ENCODE assay signal across 12 cellular contexts in genomic region chr17:82636626-82637598, GRCh38. TPM values are rescaled to one million over a fixed set of nuclear protein-coding genes. Genes with fewer than 3 reads are reported as not detected.
A peak's percentile ranks its signal among the peaks of the same experiment; 100 is the strongest.
DNase-seq lines count a peak whose midpoint lies in the region; ATAC-seq and TF ChIP-seq lines count a peak whose summit lies in the region.
"Had no signal": no experiment of that assay in that cellular context is flagged by ENCODE, and none has a peak within 500 bp of the region (broad histone marks: within the 10 kb centered on the region; RNA-seq: fewer than 3 reads in every experiment).

No MANE protein-coding gene starts in this region.

- peak overlapping the region; percentile 16; the same call in 1 of the 2 replicates for H3K27ac Mint-ChIP-seq in GM23338

- H4K20me1 ChIP-seq in GM23338 (replicated peaks; ENCODE audit: insufficient read depth), result peaks cover 37% of the 10 kb centered on the region
- 0 out of 2 replicates have a peak, but pooled peaks cover 4% of the 10 kb centered on the region for H4K20me1 ChIP-seq in OCI-LY7 (ENCODE audit: insufficient read depth, low read length)

- no peaks in the 10 kb centered on the region for H3K79me1 ChIP-seq in trophoblast cell (ENCODE audit: low read length)

- peaks cover 55% of the 10 kb centered on the region for H3K36me3 Mint-ChIP-seq in GM23338 (ENCODE audit: low read depth)

- H3K4me1 ChIP-seq in GM23338 (ENCODE audit: insufficient read depth), result no peaks in the 10 kb centered on the region
- no peaks in the 10 kb centered on the region for H3K4me1 ChIP-seq in OCI-LY7 (ENCODE audit: insufficient read depth, low read length, poor library complexity, severe bottlenecking)
- peaks cover 0 to 4% of the 10 kb centered on the region in 2 experiments for H3K4me1 ChIP-seq in trophoblast cell (ENCODE audit: control insufficient read depth in 1 of 2, insufficient read depth in 2 of 2, low read length in 2 of 2)

- no CpG with 5 or more reads among the region's 16 CpGs for WGBS in trophoblast cell (ENCODE audit: extremely low coverage, insufficient coverage, insufficient read length)

- H3K4me2 ChIP-seq in GM23338 (no peak overlapping the region), OCI-LY7 (ENCODE audit: low read length) (no peak overlapping the region), trophoblast cell (ENCODE audit: low read length) (no peak overlapping the region)

- H3K9ac ChIP-seq in trophoblast cell (ENCODE audit: low read length), result no peak overlapping the region

- CTCF ChIA-PET in OCI-LY7 (lab: Charles Lee; ENCODE audit: unreplicated experiment), result no interaction called here

- peak overlapping the region; percentile 21 for H3K18ac ChIP-seq in trophoblast cell (ENCODE audit: low read length)

- no peak overlapping the region for H2BK5ac ChIP-seq in trophoblast cell (ENCODE audit: low read depth, low read length, poor library complexity)

- H4K8ac ChIP-seq in trophoblast cell (ENCODE audit: low read depth, low read length), result no peak overlapping the region

- H3K27me3 ChIP-seq in GM23338 (ENCODE audit: insufficient read depth), result no peaks in the 10 kb centered on the region
- H3K27me3 ChIP-seq in trophoblast cell (ENCODE audit: insufficient read depth, low read length), result no peaks in the 10 kb centered on the region

- H2BK120ac ChIP-seq in trophoblast cell (ENCODE audit: insufficient read depth, low read length, poor library complexity), result no peak overlapping the region

- H3K9me3 Mint-ChIP-seq in GM23338, result peaks cover 3% of the 10 kb centered on the region; the same call in 2 of the 3 replicates

- no peak overlapping the region for H3K23ac ChIP-seq in trophoblast cell (ENCODE audit: low read length)

- no peak overlapping the region for H4K12ac ChIP-seq in trophoblast cell (ENCODE audit: low read depth, low read length)

- H3K9me2 ChIP-seq in GM23338 (ENCODE audit: insufficient read depth), result no peaks in the 10 kb centered on the region
- no peaks in the 10 kb centered on the region for H3K9me2 ChIP-seq in OCI-LY7 (ENCODE audit: insufficient read depth, low read length)

- intact Hi-C loops in OCI-LY7 (cut with micrococcal nuclease; ENCODE audit: unreplicated experiment), result no loop called here

- H2AFZ ChIP-seq in GM23338 (no peak overlapping the region), OCI-LY7 (ENCODE audit: low read length) (no peak overlapping the region), trophoblast cell (ENCODE audit: insufficient read depth, low read length, poor library complexity) (no peak overlapping the region)

- H3K27me3 Mint-ChIP-seq in GM23338 (ENCODE audit: insufficient read depth, low read depth, poor library complexity), result peaks cover 2% of the 10 kb centered on the region

- TSS peak; percentile 36 for BruUV-seq in OCI-LY7 (replicated peaks; lab: Mats Ljungman, UMichigan)

- H3K36me3 ChIP-seq in GM23338 (ENCODE audit: insufficient read depth) (no peaks in the 10 kb centered on the region; the same call in 1 of the 2 replicates), OCI-LY7 (ENCODE audit: insufficient read depth, low read length) (peaks cover 95% of the 10 kb centered on the region), trophoblast cell (ENCODE audit: control insufficient read depth in 1 of 2, insufficient read depth in 2 of 2, low read length in 2 of 2) (peaks cover 27 to 32% of the 10 kb centered on the region in 2 experiments)

- POLR2A ChIA-PET in OCI-LY7 (lab: Charles Lee), result interaction anchor here (0.6 kb wide), 1 partner anchor 67 kb away, joined by 3 read pairs; no protein-coding TSS in a partner anchor

- no peak for TF ChIP-seq CTCF in GM23338 (conservative IDR thresholded peaks at IDR 0.05; ENCODE audit: low read depth in 2 of 2)
- no peak for TF ChIP-seq CTCF in OCI-LY7 (conservative IDR thresholded peaks at IDR 0.05; ENCODE audit: low read length)
- no peak for TF ChIP-seq CTCF in epithelial cell of esophagus (IDR thresholded peaks at IDR 0.05; ENCODE audit: insufficient read depth, low read depth, low read length, missing control alignments)

- no peak for DNase-seq in GM23338 (ENCODE audit: low spot score)
- DNase-seq in OCI-LY7 (ENCODE audit: low spot score), result no peak
- peak; percentile 75 for DNase-seq in epithelial cell of esophagus (ENCODE audit: low read depth)
- DNase-seq in trophoblast cell, result peak; percentile 53 to 70
- DNase-seq in stimulated activated CD4-positive, alpha-beta T cell treated with anti-CD3 and anti-CD28 coated beads, Interleukin-2, amount 100 ng/mL, for 24 hours, result no peak
- DNase-seq: anterior cingulate cortex, DMS79, erythroblast, NCI-H524 treated with DMSO at 0.1 percent for 48 hours had no signal

- no peaks in the 10 kb centered on the region for H3K4me1 Mint-ChIP-seq in GM23338

- no peak overlapping the region for H4K91ac ChIP-seq in trophoblast cell (ENCODE audit: low read depth, low read length)

- 0 out of 2 replicates have a peak, but pooled peaks cover 4% of the 10 kb centered on the region for H3F3A ChIP-seq in GM23338 (replicated peaks; ENCODE audit: low read depth)

- H2AK5ac ChIP-seq in trophoblast cell (ENCODE audit: low read length), result no peak overlapping the region

- no peak overlapping the region for H3K4me3 Mint-ChIP-seq in GM23338

- H3K4ac ChIP-seq in trophoblast cell (ENCODE audit: low read depth, low read length), result peak overlapping the region; percentile 82

- no peak overlapping the region for H2BK12ac ChIP-seq in trophoblast cell (ENCODE audit: low read length)

- H3K27ac ChIP-seq in GM23338 (ENCODE audit: low read depth), result 0 out of 2 replicates have a peak overlapping the region, but pooled peaks have one; percentile 39
- H3K27ac ChIP-seq in OCI-LY7 (ENCODE audit: low read depth, low read length, poor library complexity, severe bottlenecking), result no peak overlapping the region
- no peak overlapping the region for H3K27ac ChIP-seq in trophoblast cell (ENCODE audit: low read depth, low read length)

- H3K9me3 ChIP-seq in OCI-LY7 (ENCODE audit: low read length) (no peaks in the 10 kb centered on the region), trophoblast cell (ENCODE audit: insufficient read depth, low read depth, low read length) (no peaks in the 10 kb centered on the region)

- peaks cover 94% of the 10 kb centered on the region for H3K79me2 ChIP-seq in GM23338 (replicated peaks; ENCODE audit: insufficient read depth)
- H3K79me2 ChIP-seq in OCI-LY7 (ENCODE audit: insufficient read depth, low read depth, low read length), result peaks cover 86% of the 10 kb centered on the region
- H3K79me2 ChIP-seq in trophoblast cell (ENCODE audit: control insufficient read depth, insufficient read depth, low read length, poor library complexity), result peaks cover 10% of the 10 kb centered on the region

- H3K14ac ChIP-seq in trophoblast cell (ENCODE audit: low read length), result no peak overlapping the region

- no peak for ATAC-seq in GM23338
- no peak for ATAC-seq in HG03442 (IDR thresholded peaks at IDR 0.05; ENCODE audit: unreplicated experiment)
- no peak for ATAC-seq in GM19455 (IDR thresholded peaks at IDR 0.05; ENCODE audit: unreplicated experiment)
- no peak for ATAC-seq in GM19023 (IDR thresholded peaks at IDR 0.05; ENCODE audit: unreplicated experiment)

- no peak overlapping the region for H3K4me3 ChIP-seq in GM23338
- H3K4me3 ChIP-seq in OCI-LY7 (ENCODE audit: low read depth, low read length, poor library complexity, severe bottlenecking), result no peak overlapping the region
- no peak overlapping the region for H3K4me3 ChIP-seq in epithelial cell of esophagus (ENCODE audit: low read length)
- no peak overlapping the region for H3K4me3 ChIP-seq in trophoblast cell (ENCODE audit: low read depth, low read length)

TF ChIP-seq in GM23338, 12 proteins besides CTCF, POLR2A, EP300 and RAD21 (continues in another document):
- no peak for TF ChIP-seq POLR2AphosphoS5 (IDR thresholded peaks at IDR 0.05; ENCODE audit: low read depth)

RNA-seq across cellular contexts. Expression of gene WDR45B, which starts 11.3 kb away (rescaled TPM):
- total RNA-seq in GM23338 (2014; rRNA removed; shearing (Covaris generic)), result 96.4 and 97.6 TPM in 2 replicates
- polyA plus RNA-seq in GM23338 (2016; fragmentation: Nextera tagmentation; extraction: Ambion mirVana), result 69.4 and 82.3 TPM in 2 replicates
- 59.0 and 61.7 TPM in 2 replicates for total RNA-seq in OCI-LY7 (2014; rRNA removed; shearing (Covaris generic))
- 78.9 and 81.9 TPM in 2 replicates for total RNA-seq in OCI-LY7 (2022)
- 69.9 and 72.0 TPM in 2 replicates for polyA plus RNA-seq in trophoblast cell (2013)

Comparison
In these comparisons a context has a peak if more than half of its experiments do, and no peak if none do; other contexts are left out.
1. DNase-seq: peak in epithelial cell of esophagus (single experiment) and trophoblast cell (2 of 2); none in GM23338 (single experiment), OCI-LY7 (single experiment) and stimulated activated CD4-positive, alpha-beta T cell treated with anti-CD3 and anti-CD28 coated beads, Interleukin-2, amount 100 ng/mL, for 24 hours (0 of 2).